Comparison of ENCODE assay signal across 17 cellular contexts in the genomic region with DNA sequence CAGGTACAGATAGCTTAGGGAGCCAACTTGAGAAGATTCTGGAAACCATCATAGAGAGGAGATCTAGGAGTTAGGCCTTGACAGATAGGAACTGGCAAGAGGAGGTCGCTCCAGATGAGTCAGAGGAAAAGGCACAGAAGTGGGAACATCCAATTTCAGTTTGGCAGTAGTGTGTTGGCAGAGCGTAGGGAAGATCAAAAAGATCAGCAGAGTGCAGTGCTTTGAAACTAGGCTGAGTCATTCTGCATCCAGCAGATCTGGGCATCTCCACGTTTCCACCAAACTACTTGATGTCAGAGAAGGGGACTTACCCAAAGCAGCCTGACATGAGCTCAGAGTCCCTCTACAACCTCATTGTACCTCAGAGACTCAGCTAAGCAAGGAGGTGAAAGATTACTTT. TPM values are rescaled to one million over a fixed set of nuclear protein-coding genes. Genes with fewer than 3 reads are reported as not detected.
DNase-seq lines count a peak whose midpoint lies in the region; ATAC-seq, FAIRE-seq and TF ChIP-seq lines count a peak whose summit lies in the region.
"Had no signal": no experiment of that assay in that cellular context is flagged by ENCODE, and none has a peak within 500 bp of the region (broad histone marks: within the 10 kb centered on the region; RNA-seq: fewer than 3 reads in every experiment).

No MANE protein-coding gene starts in this region.

- no peak overlapping the region for H3K4me3 Mint-ChIP-seq in chondrocyte (ENCODE audit: unreplicated experiment)
- H3K4me3 Mint-ChIP-seq: mesothelial cell of epicardium had no signal

- POLR2A ChIA-PET in GM12878 (lab: Charles Lee), result interaction anchor here (0.5 kb wide), 1 partner anchor 9 kb away, joined by 7 read pairs; no protein-coding TSS in a partner anchor

- H3K4me3 ChIP-seq in GM12878 (no peak overlapping the region), subcutaneous abdominal adipose tissue (ENCODE audit: low read depth in 1 of 5, low read length in 5 of 5) (no peak overlapping the region)
- H3K4me3 ChIP-seq: stomach had no signal

- SMC1A ChIA-PET in GM12878 (lab: Charles Lee; ENCODE audit: uncharacterized antibody, unreplicated experiment), result interaction anchor here (1.3 kb wide), 1 partner anchor 109 kb away, joined by 3 read pairs; no protein-coding TSS in a partner anchor

- FAIRE-seq in GM12878 (lab: Jason Lieb, UNC), result no peak
- FAIRE-seq: G401.6 had no signal

- H3K4me1 ChIP-seq in GM12878 (ENCODE audit: control insufficient read depth, insufficient read depth, low read length) (no peaks in the 10 kb centered on the region), subcutaneous abdominal adipose tissue (ENCODE audit: control insufficient read depth in 5 of 5, insufficient read depth in 5 of 5, low read length in 5 of 5) (peaks cover 0 to 20% (median 18%) of the 10 kb centered on the region in 5 donors)
- H3K4me1 ChIP-seq: stomach had no signal

- H3K27me3 Mint-ChIP-seq in chondrocyte (ENCODE audit: low read depth), result no peaks in the 10 kb centered on the region

- H3K4me2 ChIP-seq in GM12878 (ENCODE audit: control insufficient read depth, insufficient read depth), result no peak overlapping the region

- no peak for TF ChIP-seq EP300 in GM12878 (IDR thresholded peaks at IDR 0.05; ENCODE audit: borderline replicate concordance in 1 of 2, control insufficient read depth in 1 of 2, low read depth in 2 of 2, low read length in 2 of 2)

- H3K27ac ChIP-seq in GM12878 (ENCODE audit: control insufficient read depth, insufficient read depth) (no peak overlapping the region), subcutaneous abdominal adipose tissue (ENCODE audit: low read depth, low read length) (peak overlapping the region; percentile 82)
- H3K27ac ChIP-seq: epithelial cell of prostate, stomach had no signal

- no peak overlapping the region for H3K27ac Mint-ChIP-seq in activated naive CD4-positive, alpha-beta T cell treated with anti-CD3 and anti-CD28 coated beads, Interleukin-2, amount 50 U/mL, for 72 hours
- H3K27ac Mint-ChIP-seq in chondrocyte (ENCODE audit: unreplicated experiment), result no peak overlapping the region
- H3K27ac Mint-ChIP-seq: mesothelial cell of epicardium had no signal

- TF ChIP-seq CTCF in GM12878 (IDR thresholded peaks at IDR 0.05 in 2 of 3, conservative IDR thresholded peaks at IDR 0.05 in 1 of 3; ENCODE audit: control insufficient read depth in 2 of 3, extremely low read depth in 1 of 3, insufficient read depth in 1 of 3, low read depth in 3 of 3, low read length in 3 of 3) (no peak), chondrocyte (IDR thresholded peaks at IDR 0.05) (no peak)

- 9% methylated on average over 3 of the region's 3 CpGs for WGBS in GM12878 (ENCODE audit: insufficient coverage, insufficient replicate concordance, low lambda C conversion rate, missing lambda C conversion rate)

- H3K9ac ChIP-seq in GM12878 (ENCODE audit: control insufficient read depth, insufficient read depth, low read length) (no peak overlapping the region), subcutaneous abdominal adipose tissue (ENCODE audit: low read length in 5 of 5) (no peak overlapping the region)

- RAD21 ChIA-PET in GM12878 (lab: Charles Lee; ENCODE audit: unreplicated experiment), result no interaction called here

- CTCF ChIA-PET in GM12878 (lab: Yijun Ruan, JAX), result interaction anchor here (0.9 to 1.3 kb wide), 2 partner anchors 31 to 109 kb away, joined by 3 to 4 read pairs; no protein-coding TSS in a partner anchor

- H3K36me3 ChIP-seq in GM12878 (ENCODE audit: control insufficient read depth in 2 of 2, insufficient read depth in 2 of 2, low read length in 1 of 2), result no peaks in the 10 kb centered on the region
- H3K36me3 ChIP-seq in subcutaneous abdominal adipose tissue (ENCODE audit: control insufficient read depth in 5 of 5, insufficient read depth in 5 of 5, low read length in 5 of 5), result no peaks in the 10 kb centered on the region
- H3K36me3 ChIP-seq: stomach had no signal

- H3K9me3 Mint-ChIP-seq in activated naive CD4-positive, alpha-beta T cell treated with anti-CD3 and anti-CD28 coated beads, Interleukin-2, amount 50 U/mL, for 72 hours, result no peaks in the 10 kb centered on the region
- H3K9me3 Mint-ChIP-seq in chondrocyte (ENCODE audit: low read depth), result no peaks in the 10 kb centered on the region

- H3K27me3 ChIP-seq in GM12878 (replicated peaks in 1 of 2; ENCODE audit: control insufficient read depth in 2 of 2, insufficient read depth in 2 of 2, low read length in 1 of 2) (no peaks in the 10 kb centered on the region), subcutaneous abdominal adipose tissue (ENCODE audit: control insufficient read depth in 5 of 5, insufficient read depth in 4 of 5, low read length in 5 of 5) (no peaks in the 10 kb centered on the region)
- H3K27me3 ChIP-seq: stomach had no signal

- H4K20me1 ChIP-seq in GM12878 (ENCODE audit: control insufficient read depth, insufficient read depth), result no peaks in the 10 kb centered on the region

- in situ Hi-C loops in GM12878 (cut with MboI), result no loop called here

- intact Hi-C loops in GM12878 (cut with micrococcal nuclease; ENCODE audit: unreplicated experiment), result no loop called here

- H3K9me3 ChIP-seq in GM12878 (replicated peaks; ENCODE audit: control insufficient read depth, insufficient read depth, low read length) (no peaks in the 10 kb centered on the region), subcutaneous abdominal adipose tissue (ENCODE audit: control insufficient read depth in 5 of 5, low read length in 5 of 5) (no peaks in the 10 kb centered on the region)
- H3K9me3 ChIP-seq: stomach had no signal

- no peaks in the 10 kb centered on the region for H3K79me2 ChIP-seq in GM12878 (ENCODE audit: control insufficient read depth, insufficient read depth, low read length)

- no TSS peak for BruUV-seq in GM12878 (replicated peaks; lab: Mats Ljungman, UMichigan)

- no peaks in the 10 kb centered on the region for H3K4me1 Mint-ChIP-seq in chondrocyte (ENCODE audit: low read depth)
- H3K4me1 Mint-ChIP-seq: mesothelial cell of epicardium had no signal

- no peak for TF ChIP-seq RAD21 in GM12878 (IDR thresholded peaks at IDR 0.05; ENCODE audit: insufficient read depth, low read depth, low read length)

- ATAC-seq in activated naive CD4-positive, alpha-beta T cell treated with anti-CD3 and anti-CD28 coated beads, Interleukin-2, amount 50 U/mL, for 72 hours, result peak; percentile 98 to 99
- peak; percentile 68 for ATAC-seq in HG02885 (IDR thresholded peaks at IDR 0.05; ENCODE audit: poor library complexity, unreplicated experiment)
- peak; percentile 96 for ATAC-seq in GM12878
- ATAC-seq: Right ventricle myocardium inferior had no signal

- TF ChIP-seq POLR2A in GM12878 (IDR thresholded peaks at IDR 0.05; ENCODE audit: low read depth, low read length), result no peak

- no peak overlapping the region for H2AFZ ChIP-seq in GM12878 (ENCODE audit: control insufficient read depth, low read depth, low read length)

- H3K36me3 Mint-ChIP-seq in activated naive CD4-positive, alpha-beta T cell treated with anti-CD3 and anti-CD28 coated beads, Interleukin-2, amount 50 U/mL, for 72 hours, result no peaks in the 10 kb centered on the region
- H3K36me3 Mint-ChIP-seq in chondrocyte (ENCODE audit: low read depth), result no peaks in the 10 kb centered on the region
- H3K36me3 Mint-ChIP-seq: mesothelial cell of epicardium had no signal

- DNase-seq in activated naive CD4-positive, alpha-beta T cell treated with anti-CD3 and anti-CD28 coated beads, Interleukin-2, amount 50 U/mL, for 72 hours (ENCODE audit: low spot score in 2 of 2), result peak in 1 of 2 donors; percentile 31
- no peak for DNase-seq in activated naive CD4-positive, alpha-beta T cell treated with Interleukin-2 at 50 U/mL for 16 hours
- DNase-seq in GM12878 (ENCODE audit: low read depth, low spot score) (peak; percentile 31), SIG-M5 treated with dmso at 0.1 percent for 504 hours (lab: John Stamatoyannopoulos, UW; ENCODE audit: unreplicated experiment) (no peak), chondrocyte (ENCODE audit: low spot score) (no peak), NCI-H2107 (lab: John Stamatoyannopoulos, UW) (no peak)
- DNase-seq: C1 segment of cervical spinal cord, NCI-H1417, NCI-H526 treated with DMSO at 0.1 percent for 48 hours, stomach had no signal

TF ChIP-seq in GM12878, 131 proteins besides CTCF, POLR2A, EP300 and RAD21:
- TF ChIP-seq KDM1A (IDR thresholded peaks at IDR 0.05; ENCODE audit: borderline replicate concordance) (no peak), IKZF2 (IDR thresholded peaks at IDR 0.05) (peak in 1 of 2 experiments; percentile 24; a peak in 1 of 4 replicates), CREB1 (IDR thresholded peaks at IDR 0.05; ENCODE audit: low read depth) (no peak), RBBP5 (conservative IDR thresholded peaks at IDR 0.05) (no peak)

RNA-seq across cellular contexts. Expression of gene GAB4, which starts 58.5 kb away (rescaled TPM):
- not detected for total RNA-seq in activated naive CD4-positive, alpha-beta T cell treated with anti-CD3 and anti-CD28 coated beads, Interleukin-2, amount 50 U/mL, for 72 hours
- not detected in 2 replicates for total RNA-seq in GM12878 (2013; cell fraction: nucleolus; rRNA removed)
- total RNA-seq in GM12878 (2014; rRNA removed), result not detected in 2 replicates
- total RNA-seq in GM12878 (2014; rRNA removed; fragmentation: Illumina TruSeq; extraction: Trizol), result not detected in 2 replicates
- not detected in 2 replicates for total RNA-seq in GM12878 (2021)
- not detected for polyA plus RNA-seq in GM12878 (2011; ENCODE audit: low read depth)
- not detected in 2 replicates for polyA plus RNA-seq in GM12878 (2011; rRNA removed)
- polyA plus RNA-seq in GM12878 (2011; cell fraction: cytosol; rRNA removed), result not detected in 2 replicates
- not detected in 2 replicates for polyA plus RNA-seq in GM12878 (2011; cell fraction: nucleus; rRNA removed)
- not detected in 2 replicates for polyA plus RNA-seq in GM12878 (2012)
- not detected in 2 replicates for polyA plus RNA-seq in GM12878 (2014; fragmentation: Illumina TruSeq; extraction: Trizol)
- not detected for polyA plus RNA-seq in GM12878 (2014; fragmentation: Nextera tagmentation; extraction: Ambion mirVana)
- not detected in 2 replicates for polyA plus RNA-seq in GM12878 (2014; rRNA removed)
- not detected for polyA plus RNA-seq in GM12878 (2016; fragmentation: Nextera tagmentation; extraction: Ambion mirVana)
- not detected in 2 replicates for polyA minus RNA-seq in GM12878 (2011; rRNA and poly(A)+ RNA removed)
- polyA minus RNA-seq in GM12878 (2011; cell fraction: cytosol; rRNA and poly(A)+ RNA removed), result not detected in 2 replicates
- polyA minus RNA-seq in GM12878 (2011; cell fraction: nucleus; rRNA and poly(A)+ RNA removed), result not detected in 2 replicates
- total RNA-seq in chondrocyte, result not detected in 3 replicates
- total RNA-seq: HT-29, mesothelial cell of epicardium, Right ventricle myocardium inferior, stomach had no signal
- polyA plus RNA-seq: stomach had no signal
